In the genomic region with DNA sequence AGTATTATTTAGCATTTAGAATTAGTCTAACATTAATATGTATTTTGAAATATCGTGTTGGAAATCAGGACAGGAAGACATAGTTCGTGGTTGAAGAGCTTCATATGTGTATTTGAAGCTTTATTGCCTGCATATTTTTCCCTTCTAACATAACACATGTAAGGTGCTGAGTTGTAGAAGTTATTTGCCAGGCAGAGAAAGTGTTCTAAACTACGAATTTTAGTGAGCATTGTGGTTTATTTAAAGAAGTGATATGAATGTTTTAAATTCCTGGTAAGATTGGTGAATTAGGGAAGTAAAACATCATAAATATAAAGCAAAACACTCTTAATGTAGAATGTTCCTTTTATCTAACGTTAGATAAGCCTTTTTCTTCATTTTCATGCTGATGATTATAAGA, we compare ENCODE assay signal across 9 cellular contexts. TPM values are rescaled to one million over a fixed set of nuclear protein-coding genes. Genes with fewer than 3 reads are reported as not detected.
DNase-seq lines count a peak whose midpoint lies in the region; TF ChIP-seq lines count a peak whose summit lies in the region.
"Had no signal": no experiment of that assay in that cellular context is flagged by ENCODE, and none has a peak within 500 bp of the region (broad histone marks: within the 10 kb centered on the region; RNA-seq: fewer than 3 reads in every experiment).

No MANE protein-coding gene starts in this region.

- no peaks in the 10 kb centered on the region for H3K36me3 ChIP-seq in CD8-positive, alpha-beta memory T cell (ENCODE audit: insufficient read depth, low read length)
- H3K36me3 ChIP-seq in Loucy (ENCODE audit: insufficient read depth, low read length), result no peaks in the 10 kb centered on the region
- H3K36me3 ChIP-seq in mammary epithelial cell (ENCODE audit: insufficient read depth, low read length), result no peaks in the 10 kb centered on the region
- H3K36me3 ChIP-seq: pancreas had no signal

- peak overlapping the region; percentile 88 to 99 (median 98) for H3K4me3 Mint-ChIP-seq in CD8-positive, alpha-beta memory T cell
- peak overlapping the region; percentile 85 for H3K4me3 Mint-ChIP-seq in osteocyte (ENCODE audit: unreplicated experiment)

- H3K4me1 Mint-ChIP-seq in CD8-positive, alpha-beta memory T cell, result peaks cover 47 to 74% (median 67%) of the 10 kb centered on the region in 3 donors
- H3K4me1 Mint-ChIP-seq in osteocyte (ENCODE audit: unreplicated experiment), result peaks cover 52% of the 10 kb centered on the region

- H3K27ac Mint-ChIP-seq in CD8-positive, alpha-beta memory T cell, result peak overlapping the region; percentile 82 to 99 (median 94)
- peak overlapping the region; percentile 92 for H3K27ac Mint-ChIP-seq in osteocyte (ENCODE audit: unreplicated experiment)

- H3K36me3 Mint-ChIP-seq in CD8-positive, alpha-beta memory T cell, result peaks cover 0 to 66% (median 17%) of the 10 kb centered on the region in 3 donors
- no peaks in the 10 kb centered on the region for H3K36me3 Mint-ChIP-seq in osteocyte (ENCODE audit: unreplicated experiment)

- H2AFZ ChIP-seq in Loucy (ENCODE audit: low read length), result no peak overlapping the region
- H2AFZ ChIP-seq in mammary epithelial cell (ENCODE audit: low read depth, low read length), result no peak overlapping the region

- H3K27me3 ChIP-seq in CD8-positive, alpha-beta memory T cell (ENCODE audit: insufficient read depth, low read length, poor library complexity, severe bottlenecking), result no peaks in the 10 kb centered on the region
- H3K27me3 ChIP-seq in Loucy (ENCODE audit: insufficient read depth, low read length, poor library complexity, severe bottlenecking), result no peaks in the 10 kb centered on the region
- H3K27me3 ChIP-seq in mammary epithelial cell (ENCODE audit: insufficient read depth, low read length), result no peaks in the 10 kb centered on the region
- H3K27me3 ChIP-seq: pancreas had no signal

- no peak for DNase-seq in CD8-positive, alpha-beta memory T cell
- DNase-seq in mammary epithelial cell (no peak), osteocyte (ENCODE audit: extremely low spot score, unreplicated experiment) (no peak), foreskin melanocyte (no peak), mucosa of gallbladder (ENCODE audit: low spot score) (no peak)
- DNase-seq in activated CD4-positive, CD25-positive, alpha-beta regulatory T cell (lab: John Stamatoyannopoulos, UW), result no peak
- DNase-seq: hippocampal formation, pancreas had no signal

- H3K27ac ChIP-seq in CD8-positive, alpha-beta memory T cell (ENCODE audit: low read depth, low read length), result no peak overlapping the region
- H3K27ac ChIP-seq in mammary epithelial cell (ENCODE audit: insufficient read depth, low read depth, low read length), result no peak overlapping the region

- dilution Hi-C loops in mammary epithelial cell (cut with HindIII; ENCODE audit: low sequenced_read_pairs), result no loop called here

- H3K79me2 ChIP-seq in Loucy (ENCODE audit: insufficient read depth, low read length) (peaks cover 75% of the 10 kb centered on the region), mammary epithelial cell (ENCODE audit: insufficient read depth, low read length) (peaks cover 73% of the 10 kb centered on the region)

- in situ Hi-C loops in mammary epithelial cell (cut with MboI; ENCODE audit: low sequenced_read_pairs in 2 of 2), result loop anchor here in 1 of 2 donors (10.0 kb wide), 1 partner anchor 62 kb away; no protein-coding TSS in a partner anchor

- CTCF ChIA-PET in CD8-positive, alpha-beta memory T cell (lab: Charles Lee), result no interaction called here
- CTCF ChIA-PET in mammary epithelial cell (lab: Charles Lee; ENCODE audit: low non-redundant PET), result no interaction called here

- intact Hi-C loops in mammary epithelial cell (cut with micrococcal nuclease), result no loop called here

- H3K9me2 ChIP-seq in Loucy (replicated peaks; ENCODE audit: low read depth, low read length), result no peaks in the 10 kb centered on the region

- peak overlapping the region; percentile 90 for H3K4me3 ChIP-seq in CD8-positive, alpha-beta memory T cell (ENCODE audit: low read length)
- H3K4me3 ChIP-seq in Loucy (ENCODE audit: low read length, poor library complexity, severe bottlenecking) (peak overlapping the region; percentile 77), mammary epithelial cell (replicated peaks in 1 of 3; ENCODE audit: insufficient read depth in 1 of 3, low read depth in 2 of 3, low read length in 3 of 3) (peak overlapping the region in 2 of 3 experiments; percentile 16 to 67)

- peak overlapping the region; percentile 77 for H3K9ac ChIP-seq in Loucy (ENCODE audit: low read depth, low read length, poor library complexity, severe bottlenecking)
- H3K9ac ChIP-seq in mammary epithelial cell (ENCODE audit: insufficient read depth, low read length), result no peak overlapping the region

- TSS peak; percentile 15 for BruUV-seq in mammary epithelial cell (replicated peaks; lab: Mats Ljungman, UMichigan)

- H3K9me3 ChIP-seq in CD8-positive, alpha-beta memory T cell (ENCODE audit: low read length), result no peaks in the 10 kb centered on the region
- H3K9me3 ChIP-seq in Loucy (ENCODE audit: insufficient read depth, low read depth, low read length) (no peaks in the 10 kb centered on the region), mammary epithelial cell (replicated peaks; ENCODE audit: insufficient read depth, low read length) (no peaks in the 10 kb centered on the region)
- H3K9me3 ChIP-seq: pancreas had no signal

- H3K4me2 ChIP-seq in Loucy (ENCODE audit: low read depth, low read length, poor library complexity, severe bottlenecking) (peak overlapping the region; percentile 82), mammary epithelial cell (ENCODE audit: insufficient read depth, low read depth, low read length) (peak overlapping the region; percentile 98)

- WGBS in mammary epithelial cell (ENCODE audit: low coverage, missing lambda C conversion rate), result 34% methylated on average over 4 of the region's 4 CpGs

- H4K20me1 ChIP-seq in Loucy (ENCODE audit: insufficient read depth, low read length, poor library complexity, severe bottlenecking) (peaks cover 7% of the 10 kb centered on the region), mammary epithelial cell (ENCODE audit: insufficient read depth, low read length) (no peaks in the 10 kb centered on the region)

- no peak for TF ChIP-seq CTCF in Loucy (conservative IDR thresholded peaks at IDR 0.05; ENCODE audit: low read length)
- no peak for TF ChIP-seq CTCF in mammary epithelial cell (conservative IDR thresholded peaks at IDR 0.05 in 1 of 2, IDR thresholded peaks at IDR 0.05 in 1 of 2; ENCODE audit: extremely low read depth in 1 of 2, insufficient read depth in 1 of 2, low read depth in 1 of 2, low read length in 2 of 2)
- TF ChIP-seq CTCF in osteocyte (IDR thresholded peaks at IDR 0.05), result no peak

- POLR2A ChIA-PET in CD8-positive, alpha-beta memory T cell (lab: Charles Lee), result interaction anchor here (4.4 kb wide), 1 partner anchor 57 kb away, joined by 25 read pairs; no protein-coding TSS in a partner anchor

- H3K4me1 ChIP-seq in CD8-positive, alpha-beta memory T cell (ENCODE audit: insufficient read depth, low read length), result peaks cover 55% of the 10 kb centered on the region
- H3K4me1 ChIP-seq in Loucy (ENCODE audit: insufficient read depth, low read length, poor library complexity, severe bottlenecking) (peaks cover 47% of the 10 kb centered on the region), mammary epithelial cell (ENCODE audit: insufficient read depth, low read length) (peaks cover 21% of the 10 kb centered on the region)

- H3F3A ChIP-seq in Loucy (ENCODE audit: low read depth), result no peaks in the 10 kb centered on the region

- no peaks in the 10 kb centered on the region for H3K9me3 Mint-ChIP-seq in CD8-positive, alpha-beta memory T cell
- H3K9me3 Mint-ChIP-seq in osteocyte (ENCODE audit: unreplicated experiment), result no peaks in the 10 kb centered on the region

- no peaks in the 10 kb centered on the region for H3K27me3 Mint-ChIP-seq in CD8-positive, alpha-beta memory T cell
- H3K27me3 Mint-ChIP-seq in osteocyte (ENCODE audit: unreplicated experiment), result no peaks in the 10 kb centered on the region

RNA-seq across cellular contexts. Expression of a gene that starts 2.5 kb away (rescaled TPM):
- 10 to 100 TPM; 58.2 to 59.2 TPM for total RNA-seq in CD8-positive, alpha-beta memory T cell
- polyA plus RNA-seq in CD8-positive, alpha-beta memory T cell, result 4.0 TPM
- total RNA-seq in mammary epithelial cell, result 10 to 100 TPM; 23.0 to 24.3 TPM
- polyA plus RNA-seq in mammary epithelial cell, result 14.0 TPM
- 10.4 TPM for polyA minus RNA-seq in mammary epithelial cell
- 27.0 and 29.0 TPM in 2 replicates for total RNA-seq in osteocyte
- 130 TPM for total RNA-seq in mucosa of gallbladder
